ENCODE assay signal across 28 cellular contexts in genomic region chr2:229563388-229563787, GRCh38.
"Had no signal": no experiment of that assay in that cellular context is flagged by ENCODE, and none has a peak within 500 bp of the region (broad histone marks: within the 10 kb centered on the region; RNA-seq: fewer than 3 reads in every experiment).

No MANE protein-coding gene starts in this region.

- ATAC-seq: activated naive CD4-positive, alpha-beta T cell treated with anti-CD3 and anti-CD28 coated beads, Interleukin-2, amount 50 U/mL, for 72 hours; activated T-cell treated with anti-CD3 and anti-CD28 coated beads, Interleukin-2, amount 50 U/mL, for 72 hours; effector memory CD8-positive, alpha-beta T cell; foreskin keratinocyte; gastrocnemius medialis; heart left ventricle had no signal

- DNase-seq: activated CD4-positive, alpha-beta memory T cell treated with anti-CD3 and anti-CD28 coated beads, Interleukin-2, amount 10 ng/mL, durations not matched to agents 7 days and 5 days; activated CD4-positive, alpha-beta T cell treated with anti-CD3 and anti-CD28 coated beads for 1 hour; activated CD4-positive, alpha-beta T cell treated with anti-CD3 and anti-CD28 coated beads for 4 hours; activated CD4-positive, alpha-beta T cell treated with anti-CD3 and anti-CD28 coated beads, Interleukin-2, amount 10 ng/mL, durations not matched to agents 7 days and 5 days; activated CD4-positive, alpha-beta T cell treated with anti-CD3 and anti-CD28 coated beads, Interleukin-2, amount 50 U/mL, for 4 hours; activated CD8-positive, alpha-beta memory T cell treated with anti-CD3 and anti-CD28 coated beads, Interleukin-2, amount 50 U/mL, for 48 hours; activated gamma-delta T cell; activated naive CD4-positive, alpha-beta T cell; activated naive CD4-positive, alpha-beta T cell treated with anti-CD3 and anti-CD28 coated beads, Interleukin-2, amount 10 ng/mL, durations not matched to agents 7 days and 5 days; activated naive CD8-positive, alpha-beta T cell treated with anti-CD3 and anti-CD28 coated beads, Interleukin-2, amount 10 ng/mL, durations not matched to agents 7 days and 5 days; activated T-cell treated with anti-CD3 and anti-CD28 coated beads for 4 hours; activated T-cell treated with anti-CD3 and anti-CD28 coated beads, Interleukin-2, amount 50 U/mL, for 24 hours; activated T-cell treated with anti-CD3 and anti-CD28 coated beads, Interleukin-2, amount 50 U/mL, for 72 hours; cortex of kidney; dermis blood vessel endothelial cell; effector CD4-positive, alpha-beta T cell; effector memory CD8-positive, alpha-beta T cell; erythroblast; foreskin keratinocyte; gastrocnemius medialis; glutamatergic neuron; heart left ventricle; T-helper 2 cell had no signal

- FAIRE-seq: colon had no signal

- H3K4me3 ChIP-seq: ascending aorta, breast epithelium, esophagus muscularis mucosa, gastrocnemius medialis, heart left ventricle had no signal

- H3K27me3 ChIP-seq: ascending aorta, breast epithelium, esophagus muscularis mucosa, foreskin keratinocyte, gastrocnemius medialis, heart left ventricle had no signal

- H3K9me3 ChIP-seq: ascending aorta, esophagus muscularis mucosa, gastrocnemius medialis, heart left ventricle had no signal

- H3K36me3 ChIP-seq: ascending aorta, breast epithelium, esophagus muscularis mucosa, gastrocnemius medialis, heart left ventricle had no signal

- H3K4me1 ChIP-seq: ascending aorta, breast epithelium, esophagus muscularis mucosa, foreskin keratinocyte, gastrocnemius medialis, heart left ventricle had no signal

- H3K27ac ChIP-seq: ascending aorta, breast epithelium, esophagus muscularis mucosa, foreskin keratinocyte, gastrocnemius medialis, heart left ventricle had no signal
